In the genomic region with DNA sequence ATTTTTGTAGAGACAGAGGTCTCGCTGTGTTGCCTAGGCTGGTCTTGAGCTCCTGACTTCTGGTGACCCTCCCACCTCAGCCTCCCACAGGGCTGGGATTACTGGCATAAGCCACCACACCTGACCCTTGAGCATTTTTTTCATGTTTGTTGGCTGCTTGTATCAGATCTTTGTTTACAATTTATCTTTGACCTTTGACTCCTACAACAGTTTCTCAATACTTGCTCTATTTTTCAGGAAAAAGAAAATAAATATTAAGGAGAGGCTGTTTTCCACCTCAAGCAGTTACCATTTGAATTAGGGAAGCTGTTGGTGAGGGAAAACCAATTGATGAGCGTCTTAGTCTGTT, we compare ENCODE assay signal across 1 cellular context.
TF ChIP-seq lines count a peak whose summit lies in the region.

No MANE protein-coding gene starts in this region.

TF ChIP-seq in HepG2, 621 proteins besides CTCF, POLR2A, EP300 and RAD21 (continued from another document and continues in another):
- no peak for TF ChIP-seq PTBP1 (IDR thresholded peaks at IDR 0.05; ENCODE audit: low read depth, low read length, poor library complexity, severe bottlenecking)
- TF ChIP-seq SCMH1 (CRISPR knock-in tag; IDR thresholded peaks at IDR 0.05; ENCODE audit: borderline replicate concordance), result no peak
- no peak; the same call in 1 of the 2 replicates for TF ChIP-seq ZNF547 (CRISPR knock-in tag; IDR thresholded peaks at IDR 0.05)
- no peak for TF ChIP-seq ZNF329 (CRISPR knock-in tag; IDR thresholded peaks at IDR 0.05; ENCODE audit: low read depth)
- no peak for TF ChIP-seq ZNF747 (CRISPR knock-in tag; IDR thresholded peaks at IDR 0.05; ENCODE audit: borderline replicate concordance)
- TF ChIP-seq, protein P1, sequence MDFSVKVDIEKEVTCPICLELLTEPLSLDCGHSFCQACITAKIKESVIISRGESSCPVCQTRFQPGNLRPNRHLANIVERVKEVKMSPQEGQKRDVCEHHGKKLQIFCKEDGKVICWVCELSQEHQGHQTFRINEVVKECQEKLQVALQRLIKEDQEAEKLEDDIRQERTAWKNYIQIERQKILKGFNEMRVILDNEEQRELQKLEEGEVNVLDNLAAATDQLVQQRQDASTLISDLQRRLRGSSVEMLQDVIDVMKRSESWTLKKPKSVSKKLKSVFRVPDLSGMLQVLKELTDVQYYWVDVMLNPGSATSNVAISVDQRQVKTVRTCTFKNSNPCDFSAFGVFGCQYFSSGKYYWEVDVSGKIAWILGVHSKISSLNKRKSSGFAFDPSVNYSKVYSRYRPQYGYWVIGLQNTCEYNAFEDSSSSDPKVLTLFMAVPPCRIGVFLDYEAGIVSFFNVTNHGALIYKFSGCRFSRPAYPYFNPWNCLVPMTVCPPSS (IDR thresholded peaks at IDR 0.05), result no peak
- TF ChIP-seq THAP9 (CRISPR knock-in tag; IDR thresholded peaks at IDR 0.05; ENCODE audit: borderline replicate concordance), result no peak
- TF ChIP-seq ZNF33A (CRISPR knock-in tag; IDR thresholded peaks at IDR 0.05; ENCODE audit: borderline replicate concordance), result no peak
- TF ChIP-seq ZNF251 (CRISPR knock-in tag; IDR thresholded peaks at IDR 0.05), result no peak
- peak; percentile 64 for TF ChIP-seq FOXO1 (CRISPR knock-in tag; IDR thresholded peaks at IDR 0.05)
- TF ChIP-seq, protein P2, sequence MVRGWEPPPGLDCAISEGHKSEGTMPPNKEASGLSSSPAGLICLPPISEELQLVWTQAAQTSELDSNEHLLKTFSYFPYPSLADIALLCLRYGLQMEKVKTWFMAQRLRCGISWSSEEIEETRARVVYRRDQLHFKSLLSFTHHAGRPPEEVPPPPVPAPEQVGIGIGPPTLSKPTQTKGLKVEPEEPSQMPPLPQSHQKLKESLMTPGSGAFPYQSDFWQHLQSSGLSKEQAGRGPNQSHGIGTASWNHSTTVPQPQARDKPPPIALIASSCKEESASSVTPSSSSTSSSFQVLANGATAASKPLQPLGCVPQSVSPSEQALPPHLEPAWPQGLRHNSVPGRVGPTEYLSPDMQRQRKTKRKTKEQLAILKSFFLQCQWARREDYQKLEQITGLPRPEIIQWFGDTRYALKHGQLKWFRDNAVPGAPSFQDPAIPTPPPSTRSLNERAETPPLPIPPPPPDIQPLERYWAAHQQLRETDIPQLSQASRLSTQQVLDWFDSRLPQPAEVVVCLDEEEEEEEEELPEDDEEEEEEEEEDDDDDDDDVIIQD (CRISPR knock-in tag; IDR thresholded peaks at IDR 0.05; ENCODE audit: low read depth), result peak; percentile 43; the same call in 1 of the 2 replicates
- TF ChIP-seq HBP1 (CRISPR knock-in tag; IDR thresholded peaks at IDR 0.05; ENCODE audit: low read depth), result no peak
- TF ChIP-seq ZSCAN12 (CRISPR knock-in tag; IDR thresholded peaks at IDR 0.05), result no peak
- TF ChIP-seq ZSCAN9 (CRISPR knock-in tag; IDR thresholded peaks at IDR 0.05; ENCODE audit: borderline replicate concordance), result no peak
- TF ChIP-seq ZBTB8A (CRISPR knock-in tag; IDR thresholded peaks at IDR 0.05; ENCODE audit: borderline replicate concordance, low read depth), result no peak
- no peak for TF ChIP-seq ZNF343 (CRISPR knock-in tag; IDR thresholded peaks at IDR 0.05)
- TF ChIP-seq PHB2 (IDR thresholded peaks at IDR 0.05; ENCODE audit: partially characterized antibody), result no peak
- no peak for TF ChIP-seq MTA3 (CRISPR knock-in tag; IDR thresholded peaks at IDR 0.05)
- TF ChIP-seq ATF4 (CRISPR knock-in tag; IDR thresholded peaks at IDR 0.05), result peak in 1 of 2 experiments; percentile 79; a peak in 2 of 4 replicates
- TF ChIP-seq FOSL1 (CRISPR knock-in tag; IDR thresholded peaks at IDR 0.05; ENCODE audit: borderline replicate concordance), result no peak
- no peak for TF ChIP-seq BRD4 (CRISPR knock-in tag; IDR thresholded peaks at IDR 0.05)
- TF ChIP-seq TFAP4 (IDR thresholded peaks at IDR 0.05; ENCODE audit: borderline replicate concordance, low read depth), result no peak
- no peak for TF ChIP-seq SRSF4 (IDR thresholded peaks at IDR 0.05; ENCODE audit: low read depth, low read length, poor library complexity, severe bottlenecking)
- TF ChIP-seq ATF2 (CRISPR knock-in tag; IDR thresholded peaks at IDR 0.05), result peak; percentile 48; the same call in 1 of the 2 replicates
- no peak for TF ChIP-seq THAP7 (CRISPR knock-in tag; IDR thresholded peaks at IDR 0.05)
- no peak for TF ChIP-seq ZFY (CRISPR knock-in tag; IDR thresholded peaks at IDR 0.05)
- no peak for TF ChIP-seq ZNF512 (CRISPR knock-in tag; IDR thresholded peaks at IDR 0.05)
- no peak for TF ChIP-seq ZUFSP (CRISPR knock-in tag; IDR thresholded peaks at IDR 0.05; ENCODE audit: borderline replicate concordance)
- TF ChIP-seq ONECUT2 (CRISPR knock-in tag; IDR thresholded peaks at IDR 0.05), result no peak
- no peak for TF ChIP-seq ZNF143 (CRISPR knock-in tag; IDR thresholded peaks at IDR 0.05)
- TF ChIP-seq TBX3 (IDR thresholded peaks at IDR 0.05; ENCODE audit: borderline replicate concordance), result 0 out of 2 replicates have a peak, but pooled peaks have one; percentile 9
- no peak for TF ChIP-seq DNMT1 (CRISPR knock-in tag; IDR thresholded peaks at IDR 0.05)
- no peak for TF ChIP-seq RAD51 (IDR thresholded peaks at IDR 0.05; ENCODE audit: borderline replicate concordance)
- no peak for TF ChIP-seq GMEB1 (CRISPR knock-in tag; IDR thresholded peaks at IDR 0.05; ENCODE audit: borderline replicate concordance)
- TF ChIP-seq KDM6A (CRISPR knock-in tag; IDR thresholded peaks at IDR 0.05; ENCODE audit: low read depth), result peak; percentile 49; the same call in 1 of the 2 replicates
- TF ChIP-seq ZSCAN21 (CRISPR knock-in tag; IDR thresholded peaks at IDR 0.05; ENCODE audit: borderline replicate concordance), result no peak
- no peak for TF ChIP-seq SRF (IDR thresholded peaks at IDR 0.05; ENCODE audit: low read depth, low read length)
- TF ChIP-seq ARNT2 (CRISPR knock-in tag; IDR thresholded peaks at IDR 0.05; ENCODE audit: low read depth), result no peak
- no peak for TF ChIP-seq ZBTB49 (CRISPR knock-in tag; IDR thresholded peaks at IDR 0.05; ENCODE audit: borderline replicate concordance)
- TF ChIP-seq HNF4A (CRISPR knock-in tag; IDR thresholded peaks at IDR 0.05), result peak; percentile 82
- peak; percentile 55 for TF ChIP-seq RXRA (CRISPR knock-in tag; IDR thresholded peaks at IDR 0.05)
